Comparison of ENCODE assay signal across 24 cellular contexts in the genomic region with DNA sequence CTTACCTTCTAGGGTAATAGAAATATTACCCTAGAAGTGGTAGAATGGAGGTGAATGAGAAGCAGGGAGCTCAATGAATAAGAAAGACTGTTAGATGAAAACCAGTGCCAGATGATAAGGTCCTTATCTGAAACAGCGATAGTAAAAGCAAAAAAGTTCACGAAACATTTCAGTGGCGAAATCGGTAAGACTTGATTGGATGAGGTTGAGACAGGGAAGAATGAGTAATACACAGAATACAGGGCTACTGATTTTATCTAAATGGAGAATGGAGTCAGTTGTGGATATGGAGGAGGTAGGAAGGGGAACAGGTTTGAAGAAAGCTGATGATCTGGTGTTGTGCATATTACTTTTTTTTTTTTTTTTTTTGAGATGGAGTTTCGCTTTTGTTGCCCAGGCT.
A peak's percentile ranks its signal among the peaks of the same experiment; 100 is the strongest.
DNase-seq lines count a peak whose midpoint lies in the region; ATAC-seq, FAIRE-seq and TF ChIP-seq lines count a peak whose summit lies in the region.
"Had no signal": no experiment of that assay in that cellular context is flagged by ENCODE, and none has a peak within 500 bp of the region (broad histone marks: within the 10 kb centered on the region; RNA-seq: fewer than 3 reads in every experiment).

No MANE protein-coding gene starts in this region.

- no peaks in the 10 kb centered on the region for H3K9me3 ChIP-seq in small intestine (ENCODE audit: control insufficient read depth, low read depth)
- H3K9me3 ChIP-seq: BE2C, BLaER1, Caco-2 had no signal

- H3K4me1 ChIP-seq in small intestine (ENCODE audit: control insufficient read depth in 2 of 2, insufficient read depth in 1 of 2, low read depth in 1 of 2, low read length in 1 of 2) = no peaks in the 10 kb centered on the region
- H3K4me1 ChIP-seq: BE2C, Caco-2 had no signal

- DNase-seq in amniotic epithelial cell (ENCODE audit: low read depth) (peak; percentile 50), endothelial cell (ENCODE audit: low spot score) (no peak), small intestine (peak; percentile 25), T1000 (lab: John Stamatoyannopoulos, UW) (no peak), CD1c-positive myeloid dendritic cell (ENCODE audit: extremely low spot score) (no peak)
- DNase-seq in activated CD4-positive, CD25-positive, alpha-beta regulatory T cell (lab: John Stamatoyannopoulos, UW) = no peak
- DNase-seq: 8988T; ACHN; BE2C; C1 segment of cervical spinal cord; Caco-2; Calu3; CD4-positive, alpha-beta T cell; CD8-positive, alpha-beta T cell; DMS79 treated with DMSO at 0.1 percent for 48 hours had no signal

- H3K27me3 ChIP-seq in small intestine (ENCODE audit: control insufficient read depth in 2 of 2, insufficient read depth in 2 of 2, low read length in 2 of 2) = no peaks in the 10 kb centered on the region
- H3K27me3 ChIP-seq: BE2C, BLaER1 had no signal

- peaks cover 58% of the 10 kb centered on the region for H3K4me1 Mint-ChIP-seq in endothelial cell (ENCODE audit: unreplicated experiment)
- H3K4me1 Mint-ChIP-seq: CD14-positive monocyte had no signal

- peaks cover 18% of the 10 kb centered on the region for H3K36me3 Mint-ChIP-seq in endothelial cell (ENCODE audit: low read depth, unreplicated experiment)
- H3K36me3 Mint-ChIP-seq: CD14-positive monocyte; CD8-positive, alpha-beta T cell had no signal

- H3K27ac ChIP-seq in small intestine (ENCODE audit: low read depth in 1 of 2, low read length in 1 of 2) = no peak overlapping the region
- H3K27ac ChIP-seq: BLaER1 had no signal

- WGBS in small intestine, 3 donors = 19 to 72% (median 45%) methylated on average over 5 of the region's 5 CpGs

- no peak overlapping the region for H3K4me3 ChIP-seq in small intestine (ENCODE audit: low read depth in 1 of 2, low read length in 2 of 2)
- H3K4me3 ChIP-seq: BLaER1, GM12878 had no signal

- no peak overlapping the region for H3K4me3 Mint-ChIP-seq in endothelial cell (ENCODE audit: unreplicated experiment)
- H3K4me3 Mint-ChIP-seq: CD14-positive monocyte; CD4-positive, alpha-beta T cell; CD8-positive, alpha-beta T cell had no signal

- no peak for TF ChIP-seq CTCF in endothelial cell (IDR thresholded peaks at IDR 0.05; ENCODE audit: unreplicated experiment)

- no peaks in the 10 kb centered on the region for H3K36me3 ChIP-seq in small intestine (ENCODE audit: control insufficient read depth in 2 of 2, insufficient read depth in 2 of 2, low read length in 2 of 2)
- H3K36me3 ChIP-seq: BE2C, BLaER1 had no signal

- H3K27ac Mint-ChIP-seq in endothelial cell (ENCODE audit: unreplicated experiment) = peak overlapping the region; percentile 65
- H3K27ac Mint-ChIP-seq: CD14-positive monocyte; CD4-positive, alpha-beta T cell; CD8-positive, alpha-beta T cell had no signal

- no peaks in the 10 kb centered on the region for H3K9me3 Mint-ChIP-seq in endothelial cell (ENCODE audit: unreplicated experiment)
- H3K9me3 Mint-ChIP-seq: CD4-positive, alpha-beta T cell had no signal

- H3K27me3 Mint-ChIP-seq in endothelial cell (ENCODE audit: unreplicated experiment) = no peaks in the 10 kb centered on the region

- ATAC-seq in HG02610 (IDR thresholded peaks at IDR 0.05; ENCODE audit: unreplicated experiment) = no peak
- ATAC-seq: CD8-positive, alpha-beta T cell; GM12878 had no signal

- no peak for FAIRE-seq in small intestine (lab: Jason Lieb, UNC)
- FAIRE-seq: A204.1, D721Med, G401.6, GM12878, GM12892, GM18507 had no signal

Comparison
In these comparisons a context has a peak if more than half of its experiments do, and no peak if none do; other contexts are left out.
1. DNase-seq: peak in amniotic epithelial cell (single experiment) and small intestine (single experiment); none in endothelial cell (single experiment), activated CD4-positive, CD25-positive, alpha-beta regulatory T cell (0 of 4), T1000 (single experiment) and CD1c-positive myeloid dendritic cell (single experiment).